ENCODE assay signal across 8 cellular contexts in genomic region chr20:38805502-38805957, GRCh38. TPM values are rescaled to one million over a fixed set of nuclear protein-coding genes. Genes with fewer than 3 reads are reported as not detected.
DNase-seq lines count a peak whose midpoint lies in the region; ATAC-seq and TF ChIP-seq lines count a peak whose summit lies in the region.

Gene PPP1R16B (plus strand): TSS chr20:38805697. CDS start chr20:38835926, 30,229 bp downstream.

- no peak for TF ChIP-seq RAD21 in liver (IDR thresholded peaks at IDR 0.05)

- peaks cover 2% of the 10 kb centered on the region for H3K27me3 Mint-ChIP-seq in IgD-negative memory B cell

- H3K36me3 Mint-ChIP-seq in IgD-negative memory B cell: no peaks in the 10 kb centered on the region

- peak within 1 kb of the TSS; percentile 95 to 98 (median 97) for H3K27ac Mint-ChIP-seq in IgD-negative memory B cell

- H3K9me3 ChIP-seq in liver (ENCODE audit: control insufficient read depth in 4 of 4, low read length in 3 of 4): no peaks in the 10 kb centered on the region

- H3K27me3 ChIP-seq in BJ (ENCODE audit: control insufficient read depth, insufficient read depth, low read length) (peaks cover 39% of the 10 kb centered on the region), liver (ENCODE audit: control insufficient read depth in 4 of 4, insufficient read depth in 4 of 4, low read length in 3 of 4) (peaks cover 0 to 7% (median 1%) of the 10 kb centered on the region in 4 donors)

- POLR2A ChIA-PET in BJ (lab: Charles Lee): no interaction called here

- TF ChIP-seq CTCF in BJ (IDR thresholded peaks at IDR 0.05; ENCODE audit: insufficient read depth, low read depth, low read length) (no peak), liver (IDR thresholded peaks at IDR 0.05; ENCODE audit: low read depth, low read length, missing input control) (no peak)

- CTCF ChIA-PET in BJ (lab: Yijun Ruan, JAX): no interaction called here

- no peaks in the 10 kb centered on the region for H3K36me3 ChIP-seq in BJ (ENCODE audit: control insufficient read depth, insufficient read depth, low read length)
- no peaks in the 10 kb centered on the region for H3K36me3 ChIP-seq in liver (ENCODE audit: control insufficient read depth in 4 of 4, insufficient read depth in 3 of 4, low read depth in 1 of 4, low read length in 3 of 4)

- H3K4me3 Mint-ChIP-seq in IgD-negative memory B cell: peak within 1 kb of the TSS; percentile 90 to 99 (median 98)

- H3K4me3 ChIP-seq in BJ (ENCODE audit: low read depth, low read length) (peak within 1 kb of the TSS; percentile 23), liver (ENCODE audit: low read depth in 1 of 3, low read length in 3 of 3) (peak within 1 kb of the TSS in 2 of 3 donors; percentile 53 to 54)

- no peaks in the 10 kb centered on the region for H3K9me3 Mint-ChIP-seq in IgD-negative memory B cell

- ATAC-seq in GM19463 (IDR thresholded peaks at IDR 0.05; ENCODE audit: unreplicated experiment): peak; percentile 49

- DNase-seq in BJ (ENCODE audit: low read depth) (no peak), DMS79 (lab: John Stamatoyannopoulos, UW) (no peak)
- DNase-seq in activated CD4-positive, CD25-positive, alpha-beta regulatory T cell (lab: John Stamatoyannopoulos, UW): peak; percentile 46 to 68 (median 58)
- peak; percentile 75 for DNase-seq in central memory CD4-positive, alpha-beta T cell
- peak; percentile 68 for DNase-seq in stimulated activated CD4-positive, alpha-beta T cell treated with anti-CD3 and anti-CD28 coated beads, Interleukin-2, amount 100 ng/mL, for 4 hours (ENCODE audit: low read depth)

- peak within 1 kb of the TSS; percentile 60 to 76 for H3K27ac ChIP-seq in liver (ENCODE audit: low read depth in 1 of 2, low read length in 2 of 2)

- WGBS in liver: 8% methylated on average over 40 of the region's 40 CpGs

- peaks cover 37 to 42% (median 38%) of the 10 kb centered on the region in 3 donors for H3K4me1 Mint-ChIP-seq in IgD-negative memory B cell

- H3K9ac ChIP-seq in liver (ENCODE audit: low read depth in 1 of 2, low read length in 2 of 2): peak within 1 kb of the TSS in 1 of 2 donors; percentile 44

- peaks cover 5 to 15% (median 12%) of the 10 kb centered on the region in 4 donors for H3K4me1 ChIP-seq in liver (ENCODE audit: control insufficient read depth in 4 of 4, insufficient read depth in 4 of 4, low read length in 3 of 4)

TF ChIP-seq in liver, 16 proteins besides CTCF, POLR2A, EP300 and RAD21:
- TF ChIP-seq HNF4A (conservative IDR thresholded peaks at IDR 0.05): no peak
- TF ChIP-seq YY1 (IDR thresholded peaks at IDR 0.05): no peak
- TF ChIP-seq EGR1 (IDR thresholded peaks at IDR 0.05; ENCODE audit: low read depth in 2 of 2): no peak
- no peak for TF ChIP-seq GABPA (IDR thresholded peaks at IDR 0.05 in 1 of 2, conservative IDR thresholded peaks at IDR 0.05 in 1 of 2)
- TF ChIP-seq TAF1 (conservative IDR thresholded peaks at IDR 0.05): no peak
- no peak for TF ChIP-seq FOXA1 (IDR thresholded peaks at IDR 0.05)
- no peak for TF ChIP-seq REST (IDR thresholded peaks at IDR 0.05)
- TF ChIP-seq RXRA (IDR thresholded peaks at IDR 0.05): no peak
- no peak for TF ChIP-seq ZBTB33 (IDR thresholded peaks at IDR 0.05)
- TF ChIP-seq NR2F2 (IDR thresholded peaks at IDR 0.05): no peak
- TF ChIP-seq HNF4G (IDR thresholded peaks at IDR 0.05): no peak
- TF ChIP-seq ATF3 (IDR thresholded peaks at IDR 0.05): no peak
- no peak for TF ChIP-seq JUND (IDR thresholded peaks at IDR 0.05)
- TF ChIP-seq FOXA2 (IDR thresholded peaks at IDR 0.05): no peak

RNA-seq across cellular contexts. Expression of gene PPP1R16B, which starts in this region (rescaled TPM):
- polyA plus RNA-seq in BJ (2011; rRNA removed): not detected in 2 replicates
- not detected in 2 replicates for polyA minus RNA-seq in BJ (2011; rRNA and poly(A)+ RNA removed)
- 68.0 TPM for polyA plus RNA-seq in IgD-negative memory B cell
- 1 to 10 TPM in 1 of 2 donors, under 1 TPM in 1; 0.84 to 5.7 TPM for total RNA-seq in liver
- 1 to 10 TPM in 1 of 2 donors, under 1 TPM in 1; 0.97 to 1.4 TPM for polyA plus RNA-seq in liver

Comparison
In these comparisons a context has a peak if more than half of its experiments do, and no peak if none do; other contexts are left out.
1. RNA of gene PPP1R16B (polyA plus RNA-seq): 68.0 TPM in IgD-negative memory B cell (single experiment); 0.97 to 1.4 TPM in liver and not detected in BJ; every median in the first group is over 10 times any median in the second.
2. DNase-seq: peak in activated CD4-positive, CD25-positive, alpha-beta regulatory T cell (4 of 4), central memory CD4-positive, alpha-beta T cell (single experiment) and stimulated activated CD4-positive, alpha-beta T cell treated with anti-CD3 and anti-CD28 coated beads, Interleukin-2, amount 100 ng/mL, for 4 hours (single experiment); none in BJ (single experiment) and DMS79 (single experiment).